In the genomic region with DNA sequence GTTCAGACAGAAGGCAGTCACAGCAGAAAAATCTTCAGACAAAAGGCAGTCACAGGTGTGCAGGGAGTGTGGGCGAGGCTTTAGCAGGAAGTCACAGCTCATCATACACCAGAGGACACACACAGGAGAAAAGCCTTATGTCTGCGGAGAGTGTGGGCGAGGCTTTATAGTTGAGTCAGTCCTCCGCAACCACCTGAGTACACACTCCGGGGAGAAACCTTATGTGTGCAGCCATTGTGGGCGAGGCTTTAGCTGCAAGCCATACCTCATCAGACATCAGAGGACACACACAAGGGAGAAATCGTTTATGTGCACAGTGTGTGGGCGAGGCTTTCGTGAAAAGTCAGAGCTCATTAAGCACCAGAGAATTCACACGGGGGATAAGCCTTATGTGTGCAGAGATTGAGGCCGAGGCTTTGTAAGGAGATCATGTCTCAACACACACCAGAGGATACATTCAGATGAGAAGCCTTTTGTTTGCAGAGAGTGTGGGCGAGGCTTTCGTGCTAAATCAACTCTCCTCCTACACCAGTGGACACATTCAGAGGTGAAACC, we compare ENCODE assay signal across 8 cellular contexts. TPM values are rescaled to one million over a fixed set of nuclear protein-coding genes. Genes with fewer than 3 reads are reported as not detected.
DNase-seq lines count a peak whose midpoint lies in the region; ATAC-seq and TF ChIP-seq lines count a peak whose summit lies in the region.

No MANE protein-coding gene starts in this region.

- DNase-seq in DMS53 treated with DMSO at 0.1 percent for 48 hours (lab: John Stamatoyannopoulos, UW; ENCODE audit: unreplicated experiment) = peak; percentile 71
- peak; percentile 89 for DNase-seq in T-helper 2 cell treated with Interferon-gamma antibody and Interleukin-4, amounts not matched to agents 5 μg/mL and 100 μg/mL, for 36 hours (ENCODE audit: low spot score)
- DNase-seq in retinal pigment epithelial cell (ENCODE audit: low read depth) = peak; percentile 69
- DNase-seq in NCI-H1694 (lab: John Stamatoyannopoulos, UW) = no peak
- no peak for DNase-seq in ACHN

- TF ChIP-seq CTCF in brain (conservative IDR thresholded peaks at IDR 0.05) (no peak), retinal pigment epithelial cell (conservative IDR thresholded peaks at IDR 0.05; ENCODE audit: low read depth, low read length) (no peak)

- H3K27me3 Mint-ChIP-seq in T-helper 2 cell treated with Interferon-gamma antibody and Interleukin-4, amounts not matched to agents 5 μg/mL and 100 μg/mL, for 36 hours (ENCODE audit: low read depth) = no peaks in the 10 kb centered on the region
- H3K27me3 Mint-ChIP-seq in brain = no peaks in the 10 kb centered on the region

- peak overlapping the region; percentile 89 for H3K27ac Mint-ChIP-seq in T-helper 2 cell treated with Interferon-gamma antibody and Interleukin-4, amounts not matched to agents 5 μg/mL and 100 μg/mL, for 36 hours
- peak overlapping the region in 4 of 5 experiments; percentile 66 to 95 (median 86) for H3K27ac Mint-ChIP-seq in brain

- peaks cover 25% of the 10 kb centered on the region for H3K4me1 Mint-ChIP-seq in T-helper 2 cell treated with Interferon-gamma antibody and Interleukin-4, amounts not matched to agents 5 μg/mL and 100 μg/mL, for 36 hours (ENCODE audit: low read depth)
- peaks cover 20% of the 10 kb centered on the region for H3K4me1 Mint-ChIP-seq in brain

- H3K4me3 ChIP-seq in retinal pigment epithelial cell (ENCODE audit: low read length) = no peak overlapping the region

- no peaks in the 10 kb centered on the region for H3K9me3 Mint-ChIP-seq in T-helper 2 cell treated with Interferon-gamma antibody and Interleukin-4, amounts not matched to agents 5 μg/mL and 100 μg/mL, for 36 hours
- peaks cover 0 to 2% (median 0%) of the 10 kb centered on the region in 5 experiments for H3K9me3 Mint-ChIP-seq in brain

- in situ Hi-C loops in ACHN (cut with HindIII; ENCODE audit: low pct_ligation_motif_present, low pct_unique_long_range_greater_than_20kb, low sequenced_read_pairs) = no loop called here

- no peak for ATAC-seq in GM21825 (IDR thresholded peaks at IDR 0.05; ENCODE audit: unreplicated experiment)
- ATAC-seq in HG03521 (IDR thresholded peaks at IDR 0.05; ENCODE audit: unreplicated experiment) = no peak

- H3K4me3 Mint-ChIP-seq in T-helper 2 cell treated with Interferon-gamma antibody and Interleukin-4, amounts not matched to agents 5 μg/mL and 100 μg/mL, for 36 hours = peak overlapping the region; percentile 79
- H3K4me3 Mint-ChIP-seq in brain = peak overlapping the region in 1 of 5 experiments; percentile 24

- H3K36me3 Mint-ChIP-seq in T-helper 2 cell treated with Interferon-gamma antibody and Interleukin-4, amounts not matched to agents 5 μg/mL and 100 μg/mL, for 36 hours (ENCODE audit: low read depth) = peaks cover 34% of the 10 kb centered on the region
- peaks cover 60% of the 10 kb centered on the region for H3K36me3 Mint-ChIP-seq in brain

RNA-seq across cellular contexts. Expression of gene ZNF589, which starts 27.6 kb away (rescaled TPM):
- 4.2 TPM for polyA plus RNA-seq in brain (ENCODE audit: insufficient read depth, low read depth, low replicate concordance)

RNA-seq across cellular contexts. Expression of gene NME6, which starts 32.7 kb away (rescaled TPM):
- 9.5 TPM for polyA plus RNA-seq in brain (ENCODE audit: insufficient read depth, low read depth, low replicate concordance)

RNA-seq across cellular contexts. Expression of gene CAMP, which starts 45.2 kb away (rescaled TPM):
- not detected for polyA plus RNA-seq in brain (ENCODE audit: insufficient read depth, low read depth, low replicate concordance)

Comparison
In these comparisons a context has a peak if more than half of its experiments do, and no peak if none do; other contexts are left out.
1. DNase-seq: peak in DMS53 treated with DMSO at 0.1 percent for 48 hours (single experiment), T-helper 2 cell treated with Interferon-gamma antibody and Interleukin-4, amounts not matched to agents 5 μg/mL and 100 μg/mL, for 36 hours (single experiment) and retinal pigment epithelial cell (single experiment); none in NCI-H1694 (single experiment) and ACHN (single experiment).